In the genomic region with DNA sequence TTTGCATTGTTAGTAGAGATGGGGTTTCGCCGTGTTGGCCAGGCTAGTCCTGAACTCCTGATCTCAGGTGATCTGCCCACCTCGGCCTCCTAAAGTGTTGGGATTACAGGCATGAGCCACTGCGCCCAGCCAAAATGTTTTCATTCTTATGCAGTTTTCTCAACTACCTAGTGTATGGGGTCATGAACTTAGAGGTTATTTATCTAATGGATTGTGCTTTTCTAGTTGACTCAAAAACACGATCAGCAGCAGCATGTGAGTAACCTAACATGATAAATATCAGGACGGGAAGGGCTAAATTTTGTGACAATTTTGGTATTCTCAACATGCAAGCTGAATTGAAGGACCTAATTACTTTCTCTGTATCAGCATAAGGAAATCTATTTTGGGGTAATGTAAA, we compare ENCODE assay signal across 29 cellular contexts. TPM values are rescaled to one million over a fixed set of nuclear protein-coding genes. Genes with fewer than 3 reads are reported as not detected.
"Had no signal": no experiment of that assay in that cellular context is flagged by ENCODE, and none has a peak within 500 bp of the region (broad histone marks: within the 10 kb centered on the region; RNA-seq: fewer than 3 reads in every experiment).

No MANE protein-coding gene starts in this region.

- ATAC-seq: esophagus mucosa; gastrocnemius medialis; left lung; naive thymus-derived CD4-positive, alpha-beta T cell; psoas muscle; right cardiac atrium; stimulated activated memory B cell treated with anti-CD40 and anti-IgM and Interleukin-4, amounts not matched to agents 10 μg/mL and 1 μg/mL and 100 μg/mL, for 72 hours had no signal

- H3K36me3 Mint-ChIP-seq: stimulated activated memory B cell treated with anti-CD40 and anti-IgM and Interleukin-4, amounts not matched to agents 10 μg/mL and 1 μg/mL and 100 μg/mL, for 72 hours had no signal

- DNase-seq: effector CD8-positive, alpha-beta T cell; endodermal cell; foreskin fibroblast; gastrocnemius medialis; head of caudate nucleus; kidney; left lung; mesendoderm; midbrain; naive thymus-derived CD4-positive, alpha-beta T cell; nucleus accumbens; psoas muscle; right cardiac atrium; spleen; stimulated activated CD4-positive, alpha-beta T cell treated with anti-CD3 and anti-CD28 coated beads, Interleukin-4, amount 100 ng/mL, for 4 hours; upper lobe of left lung; uterus had no signal

- H3K27me3 Mint-ChIP-seq: naive thymus-derived CD4-positive, alpha-beta T cell; stimulated activated memory B cell treated with anti-CD40 and anti-IgM and Interleukin-4, amounts not matched to agents 10 μg/mL and 1 μg/mL and 100 μg/mL, for 72 hours; stimulated activated naive CD8-positive, alpha-beta T cell treated with anti-CD3 and anti-CD28 coated beads, Interleukin-15, Interleukin-2, amounts not matched to agents 100 ng/mL and 50 ng/mL, for 24 hours had no signal

- H3K27ac ChIP-seq: epithelial cell of prostate, gastrocnemius medialis, left lung, psoas muscle, skin epidermis, spleen, thoracic aorta, tibial nerve, upper lobe of left lung, uterus had no signal

- H3K27ac Mint-ChIP-seq: endodermal cell; nephron; stimulated activated memory B cell treated with anti-CD40 and anti-IgM and Interleukin-4, amounts not matched to agents 10 μg/mL and 1 μg/mL and 100 μg/mL, for 72 hours; stimulated activated naive CD8-positive, alpha-beta T cell treated with anti-CD3 and anti-CD28 coated beads, Interleukin-15, Interleukin-2, amounts not matched to agents 100 ng/mL and 50 ng/mL, for 24 hours had no signal

- H3K27me3 ChIP-seq: gastrocnemius medialis, left lung, spleen, tibial nerve, upper lobe of left lung, uterus had no signal

- H3K36me3 ChIP-seq: gastrocnemius medialis, left lung, spleen, thoracic aorta, tibial nerve, upper lobe of left lung, uterus had no signal

- H3K4me3 ChIP-seq: gastrocnemius medialis, left lung, psoas muscle, skin epidermis, spleen, thoracic aorta, tibial nerve, upper lobe of left lung, uterus had no signal

- H3K4me1 ChIP-seq: gastrocnemius medialis, left lung, psoas muscle, tibial nerve, upper lobe of left lung, uterus had no signal

- H3K4me3 Mint-ChIP-seq: endodermal cell; naive thymus-derived CD4-positive, alpha-beta T cell; nephron; stimulated activated memory B cell treated with anti-CD40 and anti-IgM and Interleukin-4, amounts not matched to agents 10 μg/mL and 1 μg/mL and 100 μg/mL, for 72 hours; stimulated activated naive CD8-positive, alpha-beta T cell treated with anti-CD3 and anti-CD28 coated beads, Interleukin-15, Interleukin-2, amounts not matched to agents 100 ng/mL and 50 ng/mL, for 24 hours had no signal

- H3K4me1 Mint-ChIP-seq: endodermal cell, nephron had no signal

RNA-seq across cellular contexts. Expression of a gene that starts 9.2 kb away (rescaled TPM):
- total RNA-seq: endodermal cell, glomerular endothelial cell, lung microvascular endothelial cell, osteocyte, renal cortical epithelial cell had no signal

RNA-seq across cellular contexts. Expression of a gene that starts 58.4 kb away (rescaled TPM):
- total RNA-seq: endodermal cell, gastrocnemius medialis, glomerular endothelial cell, lung microvascular endothelial cell, osteocyte, renal cortical epithelial cell had no signal
